In the genomic region with DNA sequence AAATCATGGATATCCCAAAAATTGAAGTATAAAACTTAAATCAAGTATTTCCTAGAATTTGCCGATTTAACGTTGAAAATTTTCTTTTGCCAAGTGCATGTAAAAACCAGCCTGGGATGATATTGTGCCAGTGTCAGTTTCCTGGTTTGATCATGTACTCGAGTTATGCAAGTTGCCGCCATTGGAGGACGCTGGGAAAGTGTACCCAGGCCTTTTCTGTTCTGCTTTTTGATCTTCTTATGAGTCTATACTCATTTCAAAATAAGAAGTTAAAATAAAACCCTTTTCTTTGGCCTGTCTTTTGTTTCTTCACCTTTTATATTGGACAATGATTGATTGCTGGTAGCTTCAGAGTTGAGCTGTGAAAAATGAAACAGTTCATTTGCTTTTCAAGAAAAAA, we compare ENCODE assay signal across 19 cellular contexts.
"Had no signal": no experiment of that assay in that cellular context is flagged by ENCODE, and none has a peak within 500 bp of the region (broad histone marks: within the 10 kb centered on the region; RNA-seq: fewer than 3 reads in every experiment).

No MANE protein-coding gene starts in this region.

- H3K4me1 ChIP-seq: body of pancreas, right atrium auricular region had no signal

- H3K36me3 ChIP-seq: right atrium auricular region had no signal

- H3K4me3 ChIP-seq: body of pancreas, lung, right atrium auricular region had no signal

- ATAC-seq: body of pancreas; left lobe of liver; stimulated activated naive CD8-positive, alpha-beta T cell treated with anti-CD3 and anti-CD28 coated beads, Interleukin-15, amount 100 ng/mL, for 72 hours; WTC11 had no signal

- H3K27ac ChIP-seq: body of pancreas, right atrium auricular region had no signal

- H3K27ac Mint-ChIP-seq: activated CD4-positive, alpha-beta memory T cell treated with anti-CD3 and anti-CD28 coated beads for 36 hours; activated naive CD4-positive, alpha-beta T cell treated with anti-CD3 and anti-CD28 coated beads for 36 hours; activated T-helper 2 cell treated with anti-CD3 and anti-CD28 coated beads, Interferon-gamma antibody, Interleukin-2, Interleukin-4, amounts not matched to agents 10 μg/mL and 5 μg/mL and 100 μg/mL, durations not matched to agents 14 hours and 24 hours and 36 hours; endodermal cell; progenitor cell of endocrine pancreas; stimulated activated naive CD8-positive, alpha-beta T cell treated with anti-CD3 and anti-CD28 coated beads, Interleukin-15, amount 100 ng/mL, for 72 hours; WTC11 had no signal

- H3K36me3 Mint-ChIP-seq: activated CD4-positive, alpha-beta memory T cell treated with anti-CD3 and anti-CD28 coated beads for 36 hours had no signal

- H3K27me3 ChIP-seq: body of pancreas, right atrium auricular region had no signal

- DNase-seq: activated CD4-positive, alpha-beta memory T cell treated with anti-CD3 and anti-CD28 coated beads for 36 hours; activated CD4-positive, alpha-beta T cell treated with anti-CD3 and anti-CD28 coated beads for 4 hours; activated naive CD4-positive, alpha-beta T cell treated with anti-CD3 and anti-CD28 coated beads for 36 hours; endodermal cell; foreskin melanocyte; stimulated activated CD4-positive, alpha-beta T cell treated with anti-CD3 and anti-CD28 coated beads, Interleukin-2, amount 100 ng/mL, for 24 hours; stimulated activated naive CD8-positive, alpha-beta T cell treated with anti-CD3 and anti-CD28 coated beads, Interleukin-15, amount 100 ng/mL, for 72 hours; T-helper 2 cell; trophoblast cell had no signal

- H3K4me1 Mint-ChIP-seq: stimulated activated naive CD8-positive, alpha-beta T cell treated with anti-CD3 and anti-CD28 coated beads, Interleukin-15, amount 100 ng/mL, for 72 hours had no signal

- H3K4me3 Mint-ChIP-seq: activated CD4-positive, alpha-beta memory T cell treated with anti-CD3 and anti-CD28 coated beads for 36 hours; activated naive CD4-positive, alpha-beta T cell treated with anti-CD3 and anti-CD28 coated beads for 36 hours; endodermal cell; neural crest cell; stimulated activated naive CD8-positive, alpha-beta T cell treated with anti-CD3 and anti-CD28 coated beads, Interleukin-15, amount 100 ng/mL, for 72 hours; WTC11 had no signal

- H3K27me3 Mint-ChIP-seq: progenitor cell of endocrine pancreas had no signal

- FAIRE-seq: keratinocyte, TTC549 had no signal
